Comparison of ENCODE assay signal across 8 cellular contexts in the genomic region with DNA sequence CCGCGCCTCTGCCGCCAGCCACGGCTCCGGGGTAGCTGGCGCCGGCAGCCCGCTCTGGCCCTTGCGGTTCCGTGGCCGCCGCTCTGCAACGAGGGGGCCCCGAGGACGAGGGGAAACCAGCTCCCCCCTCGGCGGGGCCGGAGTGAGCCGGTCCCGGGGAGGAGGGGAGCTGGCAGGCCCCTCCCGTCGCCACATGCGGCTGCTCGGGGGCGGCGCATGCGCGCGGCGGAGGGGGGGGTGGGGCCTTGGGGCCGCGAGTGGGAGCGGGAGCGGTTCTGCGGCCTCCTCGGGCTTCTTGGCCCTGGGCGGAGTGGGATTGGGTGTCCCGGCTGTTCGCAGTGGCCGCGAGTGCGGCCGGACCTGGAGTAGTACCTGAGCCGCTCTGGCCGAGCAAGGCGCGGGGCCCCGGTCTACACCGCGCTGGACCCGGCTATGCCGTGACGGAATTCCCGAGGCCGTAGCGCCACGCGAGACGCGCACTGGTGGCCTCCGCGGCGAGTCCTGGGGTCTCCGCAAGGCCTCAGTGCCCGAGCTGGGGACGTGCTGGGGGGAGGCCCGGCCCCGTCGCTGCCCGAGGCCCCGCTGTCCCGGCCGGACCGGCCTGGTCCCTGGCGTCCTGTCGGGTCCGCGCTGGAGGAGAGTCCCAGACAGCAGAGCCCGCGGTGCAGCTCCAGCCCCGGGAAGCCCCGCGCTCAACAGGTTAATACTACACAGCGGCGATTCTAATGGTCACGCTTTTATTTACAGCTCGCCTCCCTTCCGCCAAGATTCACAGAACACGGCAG. TPM values are rescaled to one million over a fixed set of nuclear protein-coding genes. Genes with fewer than 3 reads are reported as not detected.
A peak's percentile ranks its signal among the peaks of the same experiment; 100 is the strongest.
DNase-seq lines count a peak whose midpoint lies in the region; ATAC-seq, FAIRE-seq and TF ChIP-seq lines count a peak whose summit lies in the region.

No MANE protein-coding gene starts in this region.

- peak overlapping the region; percentile 88 for H3K4me3 Mint-ChIP-seq in central memory CD8-positive, alpha-beta T cell

- ATAC-seq in A549 (peak; percentile 82 to 90), HG02970 (IDR thresholded peaks at IDR 0.05; ENCODE audit: low FRiP score, unreplicated experiment) (peak; percentile 78)
- ATAC-seq in activated CD4-positive, CD25-positive, alpha-beta regulatory T cell treated with anti-CD3 and anti-CD28 coated beads, Interleukin-2, amount 50 U/mL, for 24 hours, result peak; percentile 70 to 75
- ATAC-seq in central memory CD8-positive, alpha-beta T cell (replicated peaks; ENCODE audit: extremely low read depth, poor library complexity, severe bottlenecking), result peak; percentile 75

- peak overlapping the region; percentile 72 for H3K27ac Mint-ChIP-seq in central memory CD8-positive, alpha-beta T cell (ENCODE audit: low read depth)

- no peak for TF ChIP-seq EP300 in A549 (IDR thresholded peaks at IDR 0.05)

- H3K4me1 ChIP-seq in A549, result peaks cover 6% of the 10 kb centered on the region; the same call in 1 of the 3 replicates

- under 1% methylated on average over 33 of the region's 89 CpGs for WGBS in A549 (ENCODE audit: missing lambda C conversion rate)

- H3K4me2 ChIP-seq in A549, result peak overlapping the region; percentile 96

- no peaks in the 10 kb centered on the region for H3K27me3 ChIP-seq in kidney epithelial cell (ENCODE audit: control insufficient read depth, insufficient read depth, low read length)

- CTCF ChIA-PET in A549 (lab: Yijun Ruan, JAX), result interaction anchor here (0.9 to 1.2 kb wide), 2 partner anchors 18 to 76 kb away, joined by 3 to 4 read pairs; no protein-coding TSS in a partner anchor

- no peak for TF ChIP-seq RAD21 in A549 (conservative IDR thresholded peaks at IDR 0.05 in 1 of 2, IDR thresholded peaks at IDR 0.05 in 1 of 2)

- H3K4me3 ChIP-seq in A549 (peak overlapping the region; percentile 96), kidney epithelial cell (ENCODE audit: low read depth, low read length) (peak overlapping the region; percentile 98)

- H3K36me3 Mint-ChIP-seq in central memory CD8-positive, alpha-beta T cell (ENCODE audit: insufficient read depth), result peaks cover 7% of the 10 kb centered on the region

- FAIRE-seq in A549 (lab: Jason Lieb, UNC) (no peak), GM18507 (lab: Jason Lieb, UNC) (no peak)

- no peaks in the 10 kb centered on the region for H3K27me3 Mint-ChIP-seq in central memory CD8-positive, alpha-beta T cell

- H3K9me3 Mint-ChIP-seq in central memory CD8-positive, alpha-beta T cell, result no peaks in the 10 kb centered on the region

- H3K36me3 ChIP-seq in kidney epithelial cell (ENCODE audit: control insufficient read depth, insufficient read depth, low read length), result no peaks in the 10 kb centered on the region

- peak; percentile 73 for TF ChIP-seq POLR2A in A549 (IDR thresholded peaks at IDR 0.05; ENCODE audit: low read length)

- no peak for TF ChIP-seq CTCF in A549 (IDR thresholded peaks at IDR 0.05)
- no peak for TF ChIP-seq CTCF in kidney epithelial cell (IDR thresholded peaks at IDR 0.05; ENCODE audit: insufficient read depth, low read length, poor library complexity, severe bottlenecking)

- peaks cover 14% of the 10 kb centered on the region for H3K4me1 Mint-ChIP-seq in central memory CD8-positive, alpha-beta T cell

- peak overlapping the region; percentile 98 to 100 for H3K27ac ChIP-seq in A549

- POLR2A ChIA-PET in A549 (lab: Yijun Ruan, JAX), result interaction anchor here (1.0 to 1.6 kb wide), 4 partner anchors 20 to 294 kb away, joined by 4 to 6 read pairs (median 5); a partner anchor contains a TSS

- no peaks in the 10 kb centered on the region for H3K9me3 ChIP-seq in A549

- DNase-seq in A549 (ENCODE audit: low read depth in 1 of 2, low spot score in 1 of 2) (peak; percentile 85 to 86), GM18507 (ENCODE audit: extremely low spot score, insufficient read length, low read depth) (peak; percentile 95), NCI-H2107 treated with DMSO at 0.1 percent for 48 hours (lab: John Stamatoyannopoulos, UW; ENCODE audit: unreplicated experiment) (peak; percentile 68), kidney epithelial cell (ENCODE audit: low read depth) (no peak)
- DNase-seq in central memory CD8-positive, alpha-beta T cell (ENCODE audit: low spot score in 2 of 2), result peak; percentile 70 to 76
- peak; percentile 79 to 82 for DNase-seq in stimulated activated CD4-positive, alpha-beta T cell treated with anti-CD3 and anti-CD28 coated beads, Interleukin-15, amount 100 ng/mL, for 1 hour (ENCODE audit: low read depth in 1 of 2, low spot score in 1 of 2)

TF ChIP-seq in A549, 52 proteins besides CTCF, POLR2A, EP300 and RAD21 (continues in another document):
- TF ChIP-seq FOSL2 (IDR thresholded peaks at IDR 0.05) (no peak), FOSL2 (CRISPR knock-in tag; IDR thresholded peaks at IDR 0.05) (no peak; the same call in 1 of the 2 replicates), MAFK (IDR thresholded peaks at IDR 0.05; ENCODE audit: partially characterized antibody) (no peak), PHF8 (IDR thresholded peaks at IDR 0.05; ENCODE audit: borderline replicate concordance, low read depth) (peak; percentile 97), EHF (CRISPR knock-in tag; IDR thresholded peaks at IDR 0.05) (no peak), SMC3 (IDR thresholded peaks at IDR 0.05) (no peak), NR3C1 (IDR thresholded peaks at IDR 0.05) (no peak), EHMT2 (IDR thresholded peaks at IDR 0.05; ENCODE audit: low read depth) (no peak), HOXB5 (CRISPR knock-in tag; IDR thresholded peaks at IDR 0.05) (no peak), MAZ (IDR thresholded peaks at IDR 0.05; ENCODE audit: borderline replicate concordance, low read depth, low read length) (peak; percentile 56; the same call in 1 of the 2 replicates), ZFP36 (IDR thresholded peaks at IDR 0.05; ENCODE audit: borderline replicate concordance, partially characterized antibody) (no peak), NPAS2 (CRISPR knock-in tag; IDR thresholded peaks at IDR 0.05; ENCODE audit: borderline replicate concordance) (no peak)
- TF ChIP-seq, protein P1, sequence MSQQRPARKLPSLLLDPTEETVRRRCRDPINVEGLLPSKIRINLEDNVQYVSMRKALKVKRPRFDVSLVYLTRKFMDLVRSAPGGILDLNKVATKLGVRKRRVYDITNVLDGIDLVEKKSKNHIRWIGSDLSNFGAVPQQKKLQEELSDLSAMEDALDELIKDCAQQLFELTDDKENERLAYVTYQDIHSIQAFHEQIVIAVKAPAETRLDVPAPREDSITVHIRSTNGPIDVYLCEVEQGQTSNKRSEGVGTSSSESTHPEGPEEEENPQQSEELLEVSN (IDR thresholded peaks at IDR 0.05; ENCODE audit: borderline replicate concordance, low read depth), result 0 out of 2 replicates have a peak, but pooled peaks have one; percentile 28
- TF ChIP-seq, protein P2, sequence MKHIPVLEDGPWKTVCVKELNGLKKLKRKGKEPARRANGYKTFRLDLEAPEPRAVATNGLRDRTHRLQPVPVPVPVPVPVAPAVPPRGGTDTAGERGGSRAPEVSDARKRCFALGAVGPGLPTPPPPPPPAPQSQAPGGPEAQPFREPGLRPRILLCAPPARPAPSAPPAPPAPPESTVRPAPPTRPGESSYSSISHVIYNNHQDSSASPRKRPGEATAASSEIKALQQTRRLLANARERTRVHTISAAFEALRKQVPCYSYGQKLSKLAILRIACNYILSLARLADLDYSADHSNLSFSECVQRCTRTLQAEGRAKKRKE (CRISPR knock-in tag; IDR thresholded peaks at IDR 0.05; ENCODE audit: low read depth), result no peak
- TF ChIP-seq, protein P3, sequence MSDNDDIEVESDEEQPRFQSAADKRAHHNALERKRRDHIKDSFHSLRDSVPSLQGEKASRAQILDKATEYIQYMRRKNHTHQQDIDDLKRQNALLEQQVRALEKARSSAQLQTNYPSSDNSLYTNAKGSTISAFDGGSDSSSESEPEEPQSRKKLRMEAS (IDR thresholded peaks at IDR 0.05), result peak; percentile 77
- TF ChIP-seq, protein P4, sequence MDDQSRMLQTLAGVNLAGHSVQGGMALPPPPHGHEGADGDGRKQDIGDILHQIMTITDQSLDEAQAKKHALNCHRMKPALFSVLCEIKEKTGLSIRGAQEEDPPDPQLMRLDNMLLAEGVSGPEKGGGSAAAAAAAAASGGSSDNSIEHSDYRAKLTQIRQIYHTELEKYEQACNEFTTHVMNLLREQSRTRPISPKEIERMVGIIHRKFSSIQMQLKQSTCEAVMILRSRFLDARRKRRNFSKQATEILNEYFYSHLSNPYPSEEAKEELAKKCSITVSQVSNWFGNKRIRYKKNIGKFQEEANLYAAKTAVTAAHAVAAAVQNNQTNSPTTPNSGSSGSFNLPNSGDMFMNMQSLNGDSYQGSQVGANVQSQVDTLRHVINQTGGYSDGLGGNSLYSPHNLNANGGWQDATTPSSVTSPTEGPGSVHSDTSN (IDR thresholded peaks at IDR 0.05), result peak; percentile 44; the same call in 1 of the 2 replicates
- TF ChIP-seq, protein P5, sequence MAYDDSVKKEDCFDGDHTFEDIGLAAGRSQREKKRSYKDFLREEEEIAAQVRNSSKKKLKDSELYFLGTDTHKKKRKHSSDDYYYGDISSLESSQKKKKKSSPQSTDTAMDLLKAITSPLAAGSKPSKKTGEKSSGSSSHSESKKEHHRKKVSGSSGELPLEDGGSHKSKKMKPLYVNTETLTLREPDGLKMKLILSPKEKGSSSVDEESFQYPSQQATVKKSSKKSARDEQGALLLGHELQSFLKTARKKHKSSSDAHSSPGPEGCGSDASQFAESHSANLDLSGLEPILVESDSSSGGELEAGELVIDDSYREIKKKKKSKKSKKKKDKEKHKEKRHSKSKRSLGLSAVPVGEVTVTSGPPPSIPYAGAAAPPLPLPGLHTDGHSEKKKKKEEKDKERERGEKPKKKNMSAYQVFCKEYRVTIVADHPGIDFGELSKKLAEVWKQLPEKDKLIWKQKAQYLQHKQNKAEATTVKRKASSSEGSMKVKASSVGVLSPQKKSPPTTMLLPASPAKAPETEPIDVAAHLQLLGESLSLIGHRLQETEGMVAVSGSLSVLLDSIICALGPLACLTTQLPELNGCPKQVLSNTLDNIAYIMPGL (CRISPR knock-in tag; IDR thresholded peaks at IDR 0.05; ENCODE audit: borderline replicate concordance), result peak; percentile 67; the same call in 1 of the 2 replicates

RNA-seq across cellular contexts. Expression of a gene that starts 0.5 kb away (rescaled TPM):
- 15.7 and 18.3 TPM in 2 replicates for polyA plus RNA-seq in A549 (2011; rRNA removed)
- 17.3 and 22.2 TPM in 2 replicates for polyA plus RNA-seq in A549 (2012; cell fraction: cytosol; rRNA removed)
- polyA plus RNA-seq in A549 (2012; cell fraction: nucleus; rRNA removed), result 21.5 and 28.4 TPM in 2 replicates
- polyA plus RNA-seq in A549 (2017; fragmentation: RNase III; extraction: RNeasy Plus Mini Kit Qiagen cat#74134 plus additional on column Dnase treatment), result 15.2 to 15.5 TPM (median 15.3 TPM) in 3 replicates
- polyA minus RNA-seq in A549 (2011; rRNA and poly(A)+ RNA removed), result 6.8 and 9.7 TPM in 2 replicates
- total RNA-seq in kidney epithelial cell, result 9.4 and 11.2 TPM in 2 replicates
